Comparison of ENCODE assay signal across 9 cellular contexts in genomic region chr13:97911311-97912138, GRCh38. TPM values are rescaled to one million over a fixed set of nuclear protein-coding genes. Genes with fewer than 3 reads are reported as not detected.
DNase-seq lines count a peak whose midpoint lies in the region; ATAC-seq lines count a peak whose summit lies in the region.
"Had no signal": no experiment of that assay in that cellular context is flagged by ENCODE, and none has a peak within 500 bp of the region (broad histone marks: within the 10 kb centered on the region; RNA-seq: fewer than 3 reads in every experiment).

No MANE protein-coding gene starts in this region.

- DNase-seq in Caki2 (ENCODE audit: low read depth), result peak; percentile 12
- DNase-seq in NCI-H146 (lab: John Stamatoyannopoulos, UW), result peak; percentile 48
- peak; percentile 12 for DNase-seq in fibroblast of gingiva (ENCODE audit: low read depth)
- DNase-seq in NCI-H1048 (lab: John Stamatoyannopoulos, UW), result no peak
- DNase-seq in GM19238 (ENCODE audit: insufficient read length, low spot score), result no peak
- no peak for DNase-seq in retina
- no peak for DNase-seq in GOT3 (lab: John Stamatoyannopoulos, UW)

- in situ Hi-C loops in Caki2 (cut with HindIII; ENCODE audit: low pct_unique_long_range_greater_than_20kb, low sequenced_read_pairs), result no loop called here

- peak; percentile 82 for ATAC-seq in GM19035 (IDR thresholded peaks at IDR 0.05; ENCODE audit: unreplicated experiment)
- ATAC-seq: left colon had no signal

RNA-seq across cellular contexts. Expression of gene IPO5, which starts 42.0 kb away (rescaled TPM):
- total RNA-seq in Caki2 (2014; rRNA removed; shearing (Covaris generic); ENCODE audit: low replicate concordance), result 48.2 and 72.6 TPM in 2 replicates

Comparison
In these comparisons a context has a peak if more than half of its experiments do, and no peak if none do; other contexts are left out.
1. DNase-seq: peak in Caki2 (single experiment), NCI-H146 (single experiment) and fibroblast of gingiva (single experiment); none in NCI-H1048 (single experiment), GM19238 (single experiment), retina (single experiment) and GOT3 (single experiment).